In the genomic region with DNA sequence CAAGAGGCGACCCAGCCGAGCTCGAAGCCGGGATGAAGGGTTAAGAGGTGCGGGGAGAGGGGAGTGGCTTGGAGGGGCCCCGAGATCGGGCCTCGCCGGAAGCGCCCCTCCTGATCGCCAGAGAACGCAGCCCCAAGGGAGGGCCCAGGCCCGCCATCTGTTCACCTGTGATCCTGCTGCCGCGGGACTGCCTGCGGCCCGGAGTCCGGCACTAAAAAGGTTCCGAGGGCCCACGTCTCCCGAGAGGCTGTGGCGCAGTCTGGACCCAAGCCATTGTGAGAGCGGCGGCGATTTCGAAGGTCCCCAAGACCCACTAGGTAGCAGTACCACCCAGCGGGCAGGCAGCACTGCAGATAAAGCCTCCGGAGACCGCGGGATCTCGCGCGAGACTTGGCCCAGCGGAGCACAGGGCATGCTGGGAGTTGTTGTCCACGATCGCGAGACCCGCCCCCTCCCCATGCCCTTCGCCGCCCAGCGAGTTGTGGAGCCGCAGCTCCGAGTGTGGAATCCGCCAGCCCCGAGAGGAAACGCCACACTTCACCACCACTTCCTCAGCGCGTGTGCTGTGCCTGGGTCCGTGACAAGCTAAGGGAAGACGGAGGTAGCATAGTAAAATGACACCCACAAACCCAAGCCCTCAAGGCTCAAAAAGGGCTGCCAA, we compare ENCODE assay signal across 1 cellular context.
TF ChIP-seq lines count a peak whose summit lies in the region.

A gene with protein sequence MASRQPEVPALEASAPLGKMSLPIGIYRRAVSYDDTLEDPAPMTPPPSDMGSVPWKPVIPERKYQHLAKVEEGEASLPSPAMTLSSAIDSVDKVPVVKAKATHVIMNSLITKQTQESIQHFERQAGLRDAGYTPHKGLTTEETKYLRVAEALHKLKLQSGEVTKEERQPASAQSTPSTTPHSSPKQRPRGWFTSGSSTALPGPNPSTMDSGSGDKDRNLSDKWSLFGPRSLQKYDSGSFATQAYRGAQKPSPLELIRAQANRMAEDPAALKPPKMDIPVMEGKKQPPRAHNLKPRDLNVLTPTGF (minus strand): TSS at position 328 of the 661 bp plus-strand sequence. CDS start 2,256 bp downstream, outside the sequence.

TF ChIP-seq in HepG2, 621 proteins besides CTCF, POLR2A, EP300 and RAD21 (continued from another document and continues in another):
- TF ChIP-seq GMEB2 (CRISPR knock-in tag; IDR thresholded peaks at IDR 0.05; ENCODE audit: low read depth) (no peak), GRHL1 (CRISPR knock-in tag; conservative IDR thresholded peaks at IDR 0.05) (no peak), SKIL (CRISPR knock-in tag; IDR thresholded peaks at IDR 0.05; ENCODE audit: borderline replicate concordance) (no peak), GLI4 (CRISPR knock-in tag; IDR thresholded peaks at IDR 0.05; ENCODE audit: borderline replicate concordance) (no peak), MXD1 (CRISPR knock-in tag; IDR thresholded peaks at IDR 0.05) (peak; percentile 22; the same call in 1 of the 2 replicates), GPBP1L1 (CRISPR knock-in tag; IDR thresholded peaks at IDR 0.05) (no peak), ZNF510 (CRISPR knock-in tag; IDR thresholded peaks at IDR 0.05; ENCODE audit: low read depth) (no peak), TBP (CRISPR knock-in tag; IDR thresholded peaks at IDR 0.05) (no peak), POGK (CRISPR knock-in tag; conservative IDR thresholded peaks at IDR 0.05) (peak; percentile 89; the same call in 1 of the 2 replicates), RAD51 (IDR thresholded peaks at IDR 0.05; ENCODE audit: borderline replicate concordance) (no peak), ZNF567 (CRISPR knock-in tag; IDR thresholded peaks at IDR 0.05; ENCODE audit: borderline replicate concordance) (peak; percentile 85), NKX3-1 (CRISPR knock-in tag; IDR thresholded peaks at IDR 0.05) (0 out of 2 replicates have a peak, but pooled peaks have one; percentile 50), GATA4 (IDR thresholded peaks at IDR 0.05; ENCODE audit: borderline replicate concordance, low read depth) (peak; percentile 76; the same call in 1 of the 2 replicates), ZNF234 (CRISPR knock-in tag; conservative IDR thresholded peaks at IDR 0.05) (0 out of 2 replicates have a peak, but pooled peaks have one; percentile 29), MZF1 (CRISPR knock-in tag; IDR thresholded peaks at IDR 0.05; ENCODE audit: borderline replicate concordance) (no peak), ZNF572 (CRISPR knock-in tag; IDR thresholded peaks at IDR 0.05) (no peak), YY1 (IDR thresholded peaks at IDR 0.05; ENCODE audit: insufficient read depth, insufficient replicate concordance, low read depth, low read length) (peak; percentile 49), ZNF484 (CRISPR knock-in tag; IDR thresholded peaks at IDR 0.05; ENCODE audit: borderline replicate concordance, low read depth) (no peak), ZNF781 (CRISPR knock-in tag; IDR thresholded peaks at IDR 0.05; ENCODE audit: borderline replicate concordance, not compliant biosample characterization) (no peak), ZMYM3 (CRISPR knock-in tag; IDR thresholded peaks at IDR 0.05) (0 out of 2 replicates have a peak, but pooled peaks have one; percentile 2), RARA (CRISPR knock-in tag; IDR thresholded peaks at IDR 0.05) (0 out of 2 replicates have a peak, but pooled peaks have one; percentile 39), ZNF674 (CRISPR knock-in tag; IDR thresholded peaks at IDR 0.05; ENCODE audit: low read depth) (no peak), ZC3H13 (CRISPR knock-in tag; IDR thresholded peaks at IDR 0.05) (no peak), ZFY (CRISPR knock-in tag; IDR thresholded peaks at IDR 0.05) (peak; percentile 98), STAG1 (CRISPR knock-in tag; IDR thresholded peaks at IDR 0.05) (peak; percentile 44), FIP1L1 (IDR thresholded peaks at IDR 0.05; ENCODE audit: borderline replicate concordance, insufficient read depth, low read depth, low read length) (no peak), TSC22D2 (CRISPR knock-in tag; IDR thresholded peaks at IDR 0.05; ENCODE audit: borderline replicate concordance) (peak; percentile 69; the same call in 1 of the 2 replicates), MXD4 (CRISPR knock-in tag; IDR thresholded peaks at IDR 0.05) (peak; percentile 51; the same call in 1 of the 2 replicates), ASH2L (IDR thresholded peaks at IDR 0.05; ENCODE audit: insufficient read length, low read depth, low read length) (peak; percentile 81), MLXIP (CRISPR knock-in tag; IDR thresholded peaks at IDR 0.05; ENCODE audit: borderline replicate concordance) (no peak), SMAD9 (CRISPR knock-in tag; IDR thresholded peaks at IDR 0.05) (no peak)
- TF ChIP-seq, protein P1, sequence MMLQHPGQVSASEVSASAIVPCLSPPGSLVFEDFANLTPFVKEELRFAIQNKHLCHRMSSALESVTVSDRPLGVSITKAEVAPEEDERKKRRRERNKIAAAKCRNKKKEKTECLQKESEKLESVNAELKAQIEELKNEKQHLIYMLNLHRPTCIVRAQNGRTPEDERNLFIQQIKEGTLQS (CRISPR knock-in tag; IDR thresholded peaks at IDR 0.05) = peak; percentile 50; the same call in 1 of the 2 replicates
- TF ChIP-seq, protein P2, sequence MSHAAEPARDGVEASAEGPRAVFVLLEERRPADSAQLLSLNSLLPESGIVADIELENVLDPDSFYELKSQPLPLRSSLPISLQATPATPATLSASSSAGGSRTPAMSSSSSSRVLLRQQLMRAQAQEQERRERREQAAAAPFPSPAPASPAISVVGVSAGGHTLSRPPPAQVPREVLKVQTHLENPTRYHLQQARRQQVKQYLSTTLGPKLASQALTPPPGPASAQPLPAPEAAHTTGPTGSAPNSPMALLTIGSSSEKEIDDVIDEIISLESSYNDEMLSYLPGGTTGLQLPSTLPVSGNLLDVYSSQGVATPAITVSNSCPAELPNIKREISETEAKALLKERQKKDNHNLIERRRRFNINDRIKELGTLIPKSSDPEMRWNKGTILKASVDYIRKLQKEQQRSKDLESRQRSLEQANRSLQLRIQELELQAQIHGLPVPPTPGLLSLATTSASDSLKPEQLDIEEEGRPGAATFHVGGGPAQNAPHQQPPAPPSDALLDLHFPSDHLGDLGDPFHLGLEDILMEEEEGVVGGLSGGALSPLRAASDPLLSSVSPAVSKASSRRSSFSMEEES (CRISPR knock-in tag; IDR thresholded peaks at IDR 0.05) = peak; percentile 72
- TF ChIP-seq, protein P3, sequence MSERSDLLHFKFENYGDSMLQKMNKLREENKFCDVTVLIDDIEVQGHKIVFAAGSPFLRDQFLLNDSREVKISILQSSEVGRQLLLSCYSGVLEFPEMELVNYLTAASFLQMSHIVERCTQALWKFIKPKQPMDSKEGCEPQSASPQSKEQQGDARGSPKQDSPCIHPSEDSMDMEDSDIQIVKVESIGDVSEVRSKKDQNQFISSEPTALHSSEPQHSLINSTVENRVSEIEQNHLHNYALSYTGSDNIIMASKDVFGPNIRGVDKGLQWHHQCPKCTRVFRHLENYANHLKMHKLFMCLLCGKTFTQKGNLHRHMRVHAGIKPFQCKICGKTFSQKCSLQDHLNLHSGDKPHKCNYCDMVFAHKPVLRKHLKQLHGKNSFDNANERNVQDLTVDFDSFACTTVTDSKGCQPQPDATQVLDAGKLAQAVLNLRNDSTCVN (CRISPR knock-in tag; IDR thresholded peaks at IDR 0.05; ENCODE audit: borderline replicate concordance) = peak; percentile 71
- TF ChIP-seq, protein P4, sequence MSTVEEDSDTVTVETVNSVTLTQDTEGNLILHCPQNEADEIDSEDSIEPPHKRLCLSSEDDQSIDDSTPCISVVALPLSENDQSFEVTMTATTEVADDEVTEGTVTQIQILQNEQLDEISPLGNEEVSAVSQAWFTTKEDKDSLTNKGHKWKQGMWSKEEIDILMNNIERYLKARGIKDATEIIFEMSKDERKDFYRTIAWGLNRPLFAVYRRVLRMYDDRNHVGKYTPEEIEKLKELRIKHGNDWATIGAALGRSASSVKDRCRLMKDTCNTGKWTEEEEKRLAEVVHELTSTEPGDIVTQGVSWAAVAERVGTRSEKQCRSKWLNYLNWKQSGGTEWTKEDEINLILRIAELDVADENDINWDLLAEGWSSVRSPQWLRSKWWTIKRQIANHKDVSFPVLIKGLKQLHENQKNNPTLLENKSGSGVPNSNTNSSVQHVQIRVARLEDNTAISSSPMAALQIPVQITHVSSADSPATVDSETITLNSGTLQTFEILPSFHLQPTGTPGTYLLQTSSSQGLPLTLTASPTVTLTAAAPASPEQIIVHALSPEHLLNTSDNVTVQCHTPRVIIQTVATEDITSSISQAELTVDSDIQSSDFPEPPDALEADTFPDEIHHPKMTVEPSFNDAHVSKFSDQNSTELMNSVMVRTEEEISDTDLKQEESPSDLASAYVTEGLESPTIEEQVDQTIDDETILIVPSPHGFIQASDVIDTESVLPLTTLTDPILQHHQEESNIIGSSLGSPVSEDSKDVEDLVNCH (CRISPR knock-in tag; IDR thresholded peaks at IDR 0.05) = no peak
